Comparison of ENCODE assay signal across 10 cellular contexts in genomic region chr16:67216612-67217490, GRCh38. TPM values are rescaled to one million over a fixed set of nuclear protein-coding genes. Genes with fewer than 3 reads are reported as not detected.
DNase-seq lines count a peak whose midpoint lies in the region; ATAC-seq lines count a peak whose summit lies in the region.
"Had no signal": no experiment of that assay in that cellular context is flagged by ENCODE, and none has a peak within 500 bp of the region (broad histone marks: within the 10 kb centered on the region; RNA-seq: fewer than 3 reads in every experiment).

No MANE protein-coding gene starts in this region.

- POLR2A ChIA-PET in activated naive CD8-positive, alpha-beta T cell treated with anti-CD3 and anti-CD28 coated beads, Interleukin-2, amount 10 ng/mL, durations not matched to agents 7 days and 5 days (lab: Charles Lee) = interaction anchor here (1.1 to 2.4 kb wide), 2 partner anchors 10 to 31 kb away, joined by 3 to 9 read pairs; partner anchors contain the start of genes FHOD1 and TMEM208

- H3K27me3 ChIP-seq in right cardiac atrium (ENCODE audit: control insufficient read depth, insufficient read depth) = no peaks in the 10 kb centered on the region
- no peaks in the 10 kb centered on the region for H3K27me3 ChIP-seq in aorta (ENCODE audit: control insufficient read depth in 1 of 2, insufficient read depth in 2 of 2, low read length in 1 of 2)
- H3K27me3 ChIP-seq in SJCRH30 = no peaks in the 10 kb centered on the region

- intact Hi-C loops in right cardiac atrium (cut with DNase I) = no loop called here
- intact Hi-C loops in aorta (cut with DNase I) = no loop called here

- no peaks in the 10 kb centered on the region for H3K36me3 Mint-ChIP-seq in activated naive CD8-positive, alpha-beta T cell treated with anti-CD3 and anti-CD28 coated beads, Interleukin-2, amount 10 ng/mL, durations not matched to agents 7 days and 5 days
- H3K36me3 Mint-ChIP-seq in activated naive CD8-positive, alpha-beta T cell treated with anti-CD3 and anti-CD28 coated beads for 36 hours = no peaks in the 10 kb centered on the region

- ATAC-seq in activated naive CD8-positive, alpha-beta T cell treated with anti-CD3 and anti-CD28 coated beads, Interleukin-2, amount 10 ng/mL, durations not matched to agents 7 days and 5 days (ENCODE audit: low read depth) = no peak
- peak; percentile 91 for ATAC-seq in right cardiac atrium
- ATAC-seq in aorta (ENCODE audit: low FRiP score) = peak; percentile 72
- ATAC-seq: A549 had no signal

- 24% methylated on average over 18 of the region's 18 CpGs for WGBS in right cardiac atrium
- 58% methylated on average over 18 of the region's 18 CpGs for WGBS in aorta, 2 donors

- DNase-seq in activated naive CD8-positive, alpha-beta T cell treated with anti-CD3 and anti-CD28 coated beads, Interleukin-2, amount 10 ng/mL, durations not matched to agents 7 days and 5 days = no peak
- DNase-seq in activated naive CD8-positive, alpha-beta T cell treated with anti-CD3 and anti-CD28 coated beads for 36 hours = no peak
- DNase-seq in right cardiac atrium (peak; percentile 81 to 90 (median 88)), aorta (peak in 1 of 2 donors; percentile 81), SJCRH30 (no peak)
- no peak for DNase-seq in activated effector memory CD4-positive, alpha-beta T cell treated with Interleukin-2 at 50 U/mL for 16 hours
- DNase-seq: activated CD8-positive, alpha-beta memory T cell treated with anti-CD3 and anti-CD28 coated beads for 24 hours; mesendoderm; stimulated activated naive CD4-positive, alpha-beta T cell treated with Interleukin-2 at 50 U/mL for 16 hours had no signal

- H3K4me3 ChIP-seq in right cardiac atrium (ENCODE audit: low read length) (no peak overlapping the region), aorta (ENCODE audit: low read length in 2 of 2) (no peak overlapping the region), SJCRH30 (no peak overlapping the region)
- H3K4me3 ChIP-seq: A549 had no signal

- H3K9me3 ChIP-seq in right cardiac atrium (ENCODE audit: control insufficient read depth, low read length) = no peaks in the 10 kb centered on the region
- H3K9me3 ChIP-seq in aorta (ENCODE audit: control insufficient read depth, low read length) = no peaks in the 10 kb centered on the region
- no peaks in the 10 kb centered on the region for H3K9me3 ChIP-seq in SJCRH30 (replicated peaks)
- H3K9me3 ChIP-seq: A549 had no signal

- peak overlapping the region; percentile 41 for H3K27ac Mint-ChIP-seq in activated naive CD8-positive, alpha-beta T cell treated with anti-CD3 and anti-CD28 coated beads, Interleukin-2, amount 10 ng/mL, durations not matched to agents 7 days and 5 days
- no peak overlapping the region for H3K27ac Mint-ChIP-seq in activated naive CD8-positive, alpha-beta T cell treated with anti-CD3 and anti-CD28 coated beads for 36 hours

- H3K36me3 ChIP-seq in aorta (ENCODE audit: control insufficient read depth in 1 of 2, insufficient read depth in 2 of 2, low read length in 1 of 2) (no peaks in the 10 kb centered on the region), SJCRH30 (0 out of 2 replicates have a peak, but pooled peaks cover 2% of the 10 kb centered on the region)

- H3K4me1 Mint-ChIP-seq in activated naive CD8-positive, alpha-beta T cell treated with anti-CD3 and anti-CD28 coated beads, Interleukin-2, amount 10 ng/mL, durations not matched to agents 7 days and 5 days = peaks cover 12% of the 10 kb centered on the region
- H3K4me1 Mint-ChIP-seq in activated naive CD8-positive, alpha-beta T cell treated with anti-CD3 and anti-CD28 coated beads for 36 hours = no peaks in the 10 kb centered on the region

- H3K9me3 Mint-ChIP-seq in activated naive CD8-positive, alpha-beta T cell treated with anti-CD3 and anti-CD28 coated beads, Interleukin-2, amount 10 ng/mL, durations not matched to agents 7 days and 5 days = no peaks in the 10 kb centered on the region
- no peaks in the 10 kb centered on the region for H3K9me3 Mint-ChIP-seq in activated naive CD8-positive, alpha-beta T cell treated with anti-CD3 and anti-CD28 coated beads for 36 hours

- H3K4me3 Mint-ChIP-seq in activated naive CD8-positive, alpha-beta T cell treated with anti-CD3 and anti-CD28 coated beads, Interleukin-2, amount 10 ng/mL, durations not matched to agents 7 days and 5 days = no peak overlapping the region
- no peak overlapping the region for H3K4me3 Mint-ChIP-seq in activated naive CD8-positive, alpha-beta T cell treated with anti-CD3 and anti-CD28 coated beads for 36 hours

- H3K4me1 ChIP-seq in right cardiac atrium (ENCODE audit: control insufficient read depth, insufficient read depth, low read length) (peaks cover 14% of the 10 kb centered on the region), aorta (ENCODE audit: control insufficient read depth in 1 of 2, insufficient read depth in 2 of 2, low read length in 2 of 2) (no peaks in the 10 kb centered on the region), SJCRH30 (no peaks in the 10 kb centered on the region)

- H3K27me3 Mint-ChIP-seq in activated naive CD8-positive, alpha-beta T cell treated with anti-CD3 and anti-CD28 coated beads, Interleukin-2, amount 10 ng/mL, durations not matched to agents 7 days and 5 days = no peaks in the 10 kb centered on the region
- H3K27me3 Mint-ChIP-seq in activated naive CD8-positive, alpha-beta T cell treated with anti-CD3 and anti-CD28 coated beads for 36 hours = no peaks in the 10 kb centered on the region

- H3K27ac ChIP-seq in right cardiac atrium (ENCODE audit: low read length) (peak overlapping the region; percentile 93), aorta (ENCODE audit: low read depth in 1 of 2, low read length in 2 of 2) (no peak overlapping the region), SJCRH30 (no peak overlapping the region)
- H3K27ac ChIP-seq: A549 had no signal

RNA-seq across cellular contexts. Expression of gene TMEM208, which starts 10.1 kb away (rescaled TPM):
- total RNA-seq in activated naive CD8-positive, alpha-beta T cell treated with anti-CD3 and anti-CD28 coated beads, Interleukin-2, amount 10 ng/mL, durations not matched to agents 7 days and 5 days = 10 to 100 TPM; 30.3 to 30.5 TPM
- 10 to 100 TPM; 46.5 to 48.6 TPM for total RNA-seq in activated naive CD8-positive, alpha-beta T cell treated with anti-CD3 and anti-CD28 coated beads for 36 hours
- total RNA-seq in right cardiac atrium (10 to 100 TPM; 15.4 to 26.2 (median 17.0) TPM), aorta (10 to 100 TPM; 24.7 to 33.1 TPM)
- polyA plus RNA-seq in right cardiac atrium (43.5 TPM), aorta (10 to 100 TPM; 60.6 to 64.6 TPM)
- 32.1 and 33.0 TPM in 2 replicates for total RNA-seq in SJCRH30 (2014; rRNA removed; shearing (Covaris generic))

RNA-seq across cellular contexts. Expression of gene ELMO3, which starts 17.9 kb away (rescaled TPM):
- 1 to 10 TPM; 7.6 to 9.4 TPM for total RNA-seq in activated naive CD8-positive, alpha-beta T cell treated with anti-CD3 and anti-CD28 coated beads, Interleukin-2, amount 10 ng/mL, durations not matched to agents 7 days and 5 days
- total RNA-seq in activated naive CD8-positive, alpha-beta T cell treated with anti-CD3 and anti-CD28 coated beads for 36 hours = 1 to 10 TPM; 4.3 to 4.5 TPM
- total RNA-seq in right cardiac atrium (under 1 TPM; 0.51 to 0.85 (median 0.76) TPM), aorta (1 to 10 TPM in 1 of 2 donors, under 1 TPM in 1; 0.97 to 3.4 TPM)
- polyA plus RNA-seq in right cardiac atrium (0.72 TPM), aorta (1 to 10 TPM; 5.8 to 7.4 TPM)
- total RNA-seq in SJCRH30 (2014; rRNA removed; shearing (Covaris generic)) = 0.84 and 1.8 TPM in 2 replicates

RNA-seq across cellular contexts. Expression of gene E2F4, which starts 24.9 kb away (rescaled TPM):
- total RNA-seq in activated naive CD8-positive, alpha-beta T cell treated with anti-CD3 and anti-CD28 coated beads, Interleukin-2, amount 10 ng/mL, durations not matched to agents 7 days and 5 days = 100 to 1,000 TPM; 105 to 114 TPM
- 100 to 1,000 TPM; 130 to 136 TPM for total RNA-seq in activated naive CD8-positive, alpha-beta T cell treated with anti-CD3 and anti-CD28 coated beads for 36 hours
- total RNA-seq in right cardiac atrium = 10 to 100 TPM; 36.4 to 42.5 (median 40.5) TPM
- polyA plus RNA-seq in right cardiac atrium = 33.9 TPM
- total RNA-seq in aorta = 10 to 100 TPM; 54.2 to 58.1 TPM
- 10 to 100 TPM; 27.9 to 50.2 TPM for polyA plus RNA-seq in aorta
- total RNA-seq in SJCRH30 (2014; rRNA removed; shearing (Covaris generic)) = 134 and 141 TPM in 2 replicates

RNA-seq across cellular contexts. Expression of gene EXOC3L1, which starts 26.9 kb away (rescaled TPM):
- total RNA-seq in activated naive CD8-positive, alpha-beta T cell treated with anti-CD3 and anti-CD28 coated beads, Interleukin-2, amount 10 ng/mL, durations not matched to agents 7 days and 5 days = not detected
- under 1 TPM in 1 of 2 experiments, not detected in 1; 0.19 TPM for total RNA-seq in activated naive CD8-positive, alpha-beta T cell treated with anti-CD3 and anti-CD28 coated beads for 36 hours
- total RNA-seq in right cardiac atrium (1 to 10 TPM; 1.3 to 3.0 (median 2.2) TPM), aorta (1 to 10 TPM; 1.3 to 4.4 TPM)
- polyA plus RNA-seq in right cardiac atrium (3.2 TPM), aorta (1 to 10 TPM in 1 of 2 donors, under 1 TPM in 1; 0.51 to 1.8 TPM)
- total RNA-seq in SJCRH30 (2014; rRNA removed; shearing (Covaris generic)) = 1.5 and 2.0 TPM in 2 replicates

RNA-seq across cellular contexts. Expression of gene FHOD1, which starts 30.4 kb away (rescaled TPM):
- 10 to 100 TPM; 92.2 to 92.8 TPM for total RNA-seq in activated naive CD8-positive, alpha-beta T cell treated with anti-CD3 and anti-CD28 coated beads, Interleukin-2, amount 10 ng/mL, durations not matched to agents 7 days and 5 days
- total RNA-seq in activated naive CD8-positive, alpha-beta T cell treated with anti-CD3 and anti-CD28 coated beads for 36 hours = 10 to 100 TPM; 76.4 to 79.9 TPM
- total RNA-seq in right cardiac atrium = 10 to 100 TPM; 16.9 to 32.1 (median 19.4) TPM
- polyA plus RNA-seq in right cardiac atrium = 20.5 TPM
- 10 to 100 TPM; 28.2 to 47.9 TPM for total RNA-seq in aorta
- 10 to 100 TPM; 12.9 to 41.3 TPM for polyA plus RNA-seq in aorta
- total RNA-seq in SJCRH30 (2014; rRNA removed; shearing (Covaris generic)) = 20.7 and 23.2 TPM in 2 replicates

Comparison
In these comparisons a context has a peak if more than half of its experiments do, and no peak if none do; other contexts are left out.
1. DNase-seq: peak in right cardiac atrium (3 of 3); none in activated naive CD8-positive, alpha-beta T cell treated with anti-CD3 and anti-CD28 coated beads, Interleukin-2, amount 10 ng/mL, durations not matched to agents 7 days and 5 days (single experiment), activated naive CD8-positive, alpha-beta T cell treated with anti-CD3 and anti-CD28 coated beads for 36 hours (single experiment), SJCRH30 (0 of 2) and activated effector memory CD4-positive, alpha-beta T cell treated with Interleukin-2 at 50 U/mL for 16 hours (single experiment).